Comparison of ENCODE assay signal across 9 cellular contexts in genomic region chr2:127226520-127227263, GRCh38. TPM values are rescaled to one million over a fixed set of nuclear protein-coding genes. Genes with fewer than 3 reads are reported as not detected.
DNase-seq lines count a peak whose midpoint lies in the region; ATAC-seq and TF ChIP-seq lines count a peak whose summit lies in the region.
"Had no signal": no experiment of that assay in that cellular context is flagged by ENCODE, and none has a peak within 500 bp of the region (broad histone marks: within the 10 kb centered on the region; RNA-seq: fewer than 3 reads in every experiment).

No MANE protein-coding gene starts in this region.

- no peak overlapping the region for H2AFZ ChIP-seq in mesenchymal stem cell (ENCODE audit: low read depth, low read length)

- H3K27me3 ChIP-seq in mesenchymal stem cell (ENCODE audit: control insufficient read depth in 1 of 2, insufficient read depth in 1 of 2, low read length in 2 of 2): peaks cover 0 to 4% of the 10 kb centered on the region in 2 experiments

- no peaks in the 10 kb centered on the region for H3K9me3 ChIP-seq in mesenchymal stem cell (ENCODE audit: control insufficient read depth, low read length)

- H3K14ac ChIP-seq in mesenchymal stem cell (ENCODE audit: low read length in 2 of 2): peak overlapping the region in 1 of 2 experiments; percentile 77

- H3K79me1 ChIP-seq in mesenchymal stem cell (replicated peaks; ENCODE audit: low read length, poor library complexity, severe bottlenecking): no peaks in the 10 kb centered on the region

- H3K27ac ChIP-seq in mesenchymal stem cell (ENCODE audit: low read length, poor library complexity, severe bottlenecking): no peak overlapping the region

- peak overlapping the region in 1 of 2 experiments; percentile 94 for H3K4ac ChIP-seq in mesenchymal stem cell (ENCODE audit: low read depth in 1 of 2, low read length in 2 of 2)

- H3K36me3 Mint-ChIP-seq in activated naive CD8-positive, alpha-beta T cell treated with anti-CD3 and anti-CD28 coated beads for 36 hours: no peaks in the 10 kb centered on the region
- H3K36me3 Mint-ChIP-seq in glutamatergic neuron (ENCODE audit: unreplicated experiment): no peaks in the 10 kb centered on the region

- no peak overlapping the region for H2BK15ac ChIP-seq in mesenchymal stem cell (ENCODE audit: low read depth, poor library complexity, severe bottlenecking)

- WGBS in mesenchymal stem cell: 8% methylated on average over 10 of the region's 10 CpGs

- peak overlapping the region in 1 of 2 experiments; percentile 35 for H3K4me3 ChIP-seq in mesenchymal stem cell (ENCODE audit: insufficient read depth in 1 of 2, low read depth in 1 of 2, low read length in 2 of 2)

- H3K18ac ChIP-seq in mesenchymal stem cell (ENCODE audit: low read depth in 1 of 2, low read length in 2 of 2): peak overlapping the region in 1 of 2 experiments; percentile 91

- no peak overlapping the region for H2BK5ac ChIP-seq in mesenchymal stem cell (ENCODE audit: low read depth, low read length, poor library complexity, severe bottlenecking)

- H3K27ac Mint-ChIP-seq in activated naive CD8-positive, alpha-beta T cell treated with anti-CD3 and anti-CD28 coated beads for 36 hours: peak overlapping the region; percentile 0
- no peak overlapping the region for H3K27ac Mint-ChIP-seq in glutamatergic neuron (ENCODE audit: unreplicated experiment)
- H3K27ac Mint-ChIP-seq: naive B cell had no signal

- H3K23ac ChIP-seq in mesenchymal stem cell (ENCODE audit: low read length in 2 of 2): no peak overlapping the region

- H3K36me3 ChIP-seq in mesenchymal stem cell (ENCODE audit: control insufficient read depth in 1 of 2, insufficient read depth in 2 of 2, low read depth in 1 of 2, low read length in 2 of 2): no peaks in the 10 kb centered on the region

- H2BK12ac ChIP-seq in mesenchymal stem cell (ENCODE audit: low read length in 2 of 2): peak overlapping the region; percentile 81 to 96

- H2AK5ac ChIP-seq in mesenchymal stem cell (ENCODE audit: low read length, severe bottlenecking): peak overlapping the region; percentile 52

- peak overlapping the region; percentile 21 for H2BK120ac ChIP-seq in mesenchymal stem cell (ENCODE audit: low read depth, low read length)

- H3K27me3 Mint-ChIP-seq in activated naive CD8-positive, alpha-beta T cell treated with anti-CD3 and anti-CD28 coated beads for 36 hours: peaks cover 47% of the 10 kb centered on the region
- peaks cover 2% of the 10 kb centered on the region for H3K27me3 Mint-ChIP-seq in glutamatergic neuron (ENCODE audit: unreplicated experiment)

- DNase-seq in DMS79 treated with DMSO at 0.1 percent for 48 hours (lab: John Stamatoyannopoulos, UW) (peak; percentile 86), LHCN-M2 (ENCODE audit: low read depth) (peak; percentile 24), mesenchymal stem cell (peak; percentile 100), NCI-H82 (lab: John Stamatoyannopoulos, UW) (no peak), NCI-H1930 (lab: John Stamatoyannopoulos, UW) (no peak), glutamatergic neuron (no peak)
- DNase-seq in activated naive CD8-positive, alpha-beta T cell treated with anti-CD3 and anti-CD28 coated beads for 36 hours: peak; percentile 44
- DNase-seq: naive B cell had no signal

- H3K4me1 ChIP-seq in mesenchymal stem cell (ENCODE audit: control insufficient read depth, insufficient read depth, low read depth, low read length): peaks cover 9% of the 10 kb centered on the region

- no peak overlapping the region for H4K91ac ChIP-seq in mesenchymal stem cell (ENCODE audit: low read length)

- no peak overlapping the region for H4K8ac ChIP-seq in mesenchymal stem cell (ENCODE audit: low read length)

- peak overlapping the region; percentile 66 for H3K9ac ChIP-seq in mesenchymal stem cell (ENCODE audit: low read length)

- H3K4me2 ChIP-seq in mesenchymal stem cell (ENCODE audit: low read length, poor library complexity, severe bottlenecking): peak overlapping the region; percentile 0

- no peak overlapping the region for H3K4me3 Mint-ChIP-seq in activated naive CD8-positive, alpha-beta T cell treated with anti-CD3 and anti-CD28 coated beads for 36 hours
- H3K4me3 Mint-ChIP-seq in glutamatergic neuron (ENCODE audit: unreplicated experiment): no peak overlapping the region

- ATAC-seq in GM21717 (IDR thresholded peaks at IDR 0.05; ENCODE audit: unreplicated experiment): peak; percentile 89

- H3K4me1 Mint-ChIP-seq in activated naive CD8-positive, alpha-beta T cell treated with anti-CD3 and anti-CD28 coated beads for 36 hours: peaks cover 8% of the 10 kb centered on the region
- H3K4me1 Mint-ChIP-seq in glutamatergic neuron (ENCODE audit: low read depth, unreplicated experiment): no peaks in the 10 kb centered on the region
- H3K4me1 Mint-ChIP-seq: naive B cell had no signal

- H3K9me3 Mint-ChIP-seq in activated naive CD8-positive, alpha-beta T cell treated with anti-CD3 and anti-CD28 coated beads for 36 hours: no peaks in the 10 kb centered on the region
- H3K9me3 Mint-ChIP-seq in glutamatergic neuron (ENCODE audit: unreplicated experiment): no peaks in the 10 kb centered on the region

- TF ChIP-seq CTCF in glutamatergic neuron (IDR thresholded peaks at IDR 0.05; ENCODE audit: partially characterized antibody, unreplicated experiment): no peak

RNA-seq across cellular contexts. Expression of gene CYP27C1, which starts 6.6 kb away (rescaled TPM):
- total RNA-seq in LHCN-M2 (2014; rRNA removed): 0.32 and 0.63 TPM in 2 replicates
- 1.7 TPM for polyA plus RNA-seq in LHCN-M2 (2012)
- not detected for total RNA-seq in activated naive CD8-positive, alpha-beta T cell treated with anti-CD3 and anti-CD28 coated beads for 36 hours
- polyA plus RNA-seq in mesenchymal stem cell (2013, experiment 1 of 2): 0.35 TPM
- polyA plus RNA-seq in mesenchymal stem cell (2013, experiment 2 of 2): 0.27 TPM
- 4.3 TPM for total RNA-seq in glutamatergic neuron (ENCODE audit: unreplicated experiment)

Comparison
In these comparisons a context has a peak if more than half of its experiments do, and no peak if none do; other contexts are left out.
1. DNase-seq: peak in DMS79 treated with DMSO at 0.1 percent for 48 hours (single experiment), LHCN-M2 (single experiment), activated naive CD8-positive, alpha-beta T cell treated with anti-CD3 and anti-CD28 coated beads for 36 hours (single experiment) and mesenchymal stem cell (single experiment); none in NCI-H82 (single experiment), NCI-H1930 (0 of 2) and glutamatergic neuron (single experiment).